28 cellular contexts compared by ENCODE assay signal in genomic region chr6:26739811-26740210, GRCh38.
"Had no signal": no experiment of that assay in that cellular context is flagged by ENCODE, and none has a peak within 500 bp of the region (broad histone marks: within the 10 kb centered on the region; RNA-seq: fewer than 3 reads in every experiment).

No MANE protein-coding gene starts in this region.

- H3K27me3 ChIP-seq: ovary had no signal

- H3K27ac Mint-ChIP-seq: mesothelial cell of epicardium; naive B cell; natural killer cell; nephron progenitor cell; neural progenitor cell; progenitor cell of endocrine pancreas; stimulated activated naive B cell treated with anti-CD40 and anti-IgM and Interleukin-4, amounts not matched to agents 10 μg/mL and 1 μg/mL and 100 μg/mL, for 72 hours; type B pancreatic cell had no signal

- H3K4me3 ChIP-seq: left ventricle myocardium inferior, lung, neural progenitor cell, ovary, right atrium auricular region, skin epidermis, stomach, suprapubic skin, thoracic aorta, tibial artery, uterus had no signal

- H3K4me1 ChIP-seq: left ventricle myocardium inferior, neural progenitor cell, right atrium auricular region, tibial artery, uterus had no signal

- H3K4me2 ChIP-seq: neural progenitor cell had no signal

- DNase-seq: hippocampal formation; left ventricle myocardium inferior; naive B cell; natural killer cell; nephron progenitor cell; occipital lobe; ovary; stimulated activated CD4-positive, alpha-beta T cell treated with anti-CD3 and anti-CD28 coated beads, Interleukin-12 subunit alpha, Interleukin-12 subunit beta, amount 100 ng/mL, for 4 hours; stimulated activated CD4-positive, alpha-beta T cell treated with anti-CD3 and anti-CD28 coated beads, Interleukin-15, amount 100 ng/mL, for 24 hours; stimulated activated CD4-positive, alpha-beta T cell treated with anti-CD3 and anti-CD28 coated beads, Interleukin-2, amount 100 ng/mL, for 24 hours; stimulated activated CD4-positive, alpha-beta T cell treated with anti-CD3 and anti-CD28 coated beads, Interleukin-4, amount 100 ng/mL, for 1 hour; stimulated activated naive B cell treated with anti-CD40 and anti-IgM and Interleukin-4, amounts not matched to agents 10 μg/mL and 1 μg/mL and 100 μg/mL, for 72 hours; stimulated activated naive CD8-positive, alpha-beta T cell treated with anti-CD3 and anti-CD28 coated beads, Interleukin-15, Interleukin-2, amounts not matched to agents 100 U/mL and 50 U/mL, for 24 hours; stomach; tibial artery; uterus had no signal

- H3K9me3 ChIP-seq: left ventricle myocardium inferior, right atrium auricular region, suprapubic skin, thoracic aorta, tibial artery, uterus had no signal

- H3K9me3 Mint-ChIP-seq: mesothelial cell of epicardium, type B pancreatic cell had no signal

- H2AFZ ChIP-seq: neural progenitor cell had no signal

- H3K36me3 ChIP-seq: left ventricle myocardium inferior, neural progenitor cell, neutrophil, ovary, right atrium auricular region, stomach, suprapubic skin, thoracic aorta, tibial artery, uterus had no signal

- FAIRE-seq: keratinocyte had no signal

- H3K4me3 Mint-ChIP-seq: mesothelial cell of epicardium; naive B cell; natural killer cell; nephron progenitor cell; neural progenitor cell; stimulated activated naive B cell treated with anti-CD40 and anti-IgM and Interleukin-4, amounts not matched to agents 10 μg/mL and 1 μg/mL and 100 μg/mL, for 72 hours; type B pancreatic cell had no signal

- H3K36me3 Mint-ChIP-seq: mesothelial cell of epicardium, neural progenitor cell, type B pancreatic cell had no signal

- ATAC-seq: sciatic nerve; stimulated activated naive B cell treated with anti-CD40 and anti-IgM and Interleukin-4, amounts not matched to agents 10 μg/mL and 1 μg/mL and 100 μg/mL, for 72 hours; stimulated activated naive CD8-positive, alpha-beta T cell treated with anti-CD3 and anti-CD28 coated beads, Interleukin-15, Interleukin-2, amounts not matched to agents 100 U/mL and 50 U/mL, for 24 hours had no signal

- H3K9ac ChIP-seq: neural progenitor cell had no signal

- H3K27ac ChIP-seq: left ventricle myocardium inferior, neural progenitor cell, neutrophil, ovary, right atrium auricular region, skin epidermis, stomach, suprapubic skin, thoracic aorta, tibial artery, uterus had no signal
